In the genomic region with DNA sequence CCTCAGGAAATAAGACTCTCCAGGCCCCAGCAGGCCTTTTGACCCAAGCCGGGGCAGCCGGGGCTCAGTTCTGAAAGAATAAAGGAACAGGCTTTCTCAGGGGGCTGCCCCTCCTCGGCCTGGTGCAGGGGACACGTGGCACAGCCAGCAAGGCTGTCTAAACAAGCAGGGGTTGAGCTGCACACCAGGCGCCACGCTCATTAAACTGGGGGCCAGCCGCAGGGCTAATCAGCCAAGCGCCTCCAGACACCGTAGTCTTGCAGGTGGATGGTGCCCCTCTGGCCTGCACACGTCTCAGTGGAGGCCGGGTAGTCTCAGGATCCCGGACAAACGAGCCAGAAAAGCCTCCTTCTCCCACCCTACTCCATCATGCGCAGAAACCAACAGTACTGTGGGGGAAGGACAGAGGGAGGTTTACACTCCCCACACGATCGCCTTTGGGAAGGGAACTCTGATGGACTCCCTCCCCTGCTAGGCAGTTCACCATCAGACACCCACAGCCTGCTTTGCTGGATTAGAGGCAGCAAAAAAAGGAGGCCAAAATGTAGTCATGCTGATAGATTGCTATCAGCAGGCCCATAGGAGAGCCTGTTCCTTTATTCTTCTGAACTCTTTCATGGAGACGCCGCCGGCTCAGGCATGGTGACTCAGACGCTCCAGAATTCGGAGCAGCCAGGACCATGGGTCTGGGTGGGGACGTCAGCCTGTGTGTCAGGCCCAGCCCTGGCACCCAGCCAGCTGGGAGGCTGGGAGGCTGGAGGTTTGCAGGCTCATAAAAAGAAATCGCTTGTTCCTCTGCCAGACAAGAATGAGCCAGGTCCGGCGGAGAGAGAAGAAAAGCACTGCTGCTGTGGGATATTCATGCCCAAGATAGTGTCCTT, we compare ENCODE assay signal across 9 cellular contexts.
DNase-seq lines count a peak whose midpoint lies in the region; ATAC-seq and TF ChIP-seq lines count a peak whose summit lies in the region.
"Had no signal": no experiment of that assay in that cellular context is flagged by ENCODE, and none has a peak within 500 bp of the region (broad histone marks: within the 10 kb centered on the region; RNA-seq: fewer than 3 reads in every experiment).

No MANE protein-coding gene starts in this region.

- peaks cover 17% of the 10 kb centered on the region for H3K4me1 Mint-ChIP-seq in Caco-2 (ENCODE audit: low read depth, unreplicated experiment)

- H3K9me3 Mint-ChIP-seq in Caco-2 (ENCODE audit: unreplicated experiment) = no peaks in the 10 kb centered on the region

- TF ChIP-seq CTCF in Caco-2 (IDR thresholded peaks at IDR 0.05; ENCODE audit: insufficient read depth in 1 of 2, low read depth in 1 of 2, low read length in 1 of 2, severe bottlenecking in 1 of 2, unreplicated experiment in 1 of 2) (no peak), colonic mucosa (IDR thresholded peaks at IDR 0.05) (no peak), GM13977 (IDR thresholded peaks at IDR 0.05; ENCODE audit: extremely low read depth, insufficient read depth, missing control alignments) (no peak)

- H3K27ac Mint-ChIP-seq in Caco-2 (ENCODE audit: unreplicated experiment) = peak overlapping the region; percentile 61
- H3K27ac Mint-ChIP-seq: activated naive CD8-positive, alpha-beta T cell had no signal

- no peak overlapping the region for H3K27ac ChIP-seq in colonic mucosa
- H3K27ac ChIP-seq in aorta (ENCODE audit: low read depth in 1 of 2, low read length in 2 of 2) = peak overlapping the region; percentile 14 to 99

- H3K27me3 ChIP-seq in Caco-2 (replicated peaks; ENCODE audit: control insufficient read depth, insufficient read depth, low read length) (no peaks in the 10 kb centered on the region), colonic mucosa (no peaks in the 10 kb centered on the region), aorta (ENCODE audit: control insufficient read depth in 1 of 2, insufficient read depth in 2 of 2, low read length in 1 of 2) (no peaks in the 10 kb centered on the region)

- 18 to 48% methylated on average over 25 of the region's 25 CpGs for WGBS in aorta, 2 donors

- no peaks in the 10 kb centered on the region for H3K36me3 Mint-ChIP-seq in Caco-2 (ENCODE audit: insufficient read depth, unreplicated experiment)
- H3K36me3 Mint-ChIP-seq: activated naive CD8-positive, alpha-beta T cell had no signal

- H3K4me3 Mint-ChIP-seq in Caco-2 (ENCODE audit: unreplicated experiment) = no peak overlapping the region
- H3K4me3 Mint-ChIP-seq: activated naive CD8-positive, alpha-beta T cell had no signal

- H3K36me3 ChIP-seq in Caco-2 (ENCODE audit: control insufficient read depth, insufficient read depth, low read length) (no peaks in the 10 kb centered on the region), colonic mucosa (no peaks in the 10 kb centered on the region), aorta (ENCODE audit: control insufficient read depth in 1 of 2, insufficient read depth in 2 of 2, low read length in 1 of 2) (no peaks in the 10 kb centered on the region)

- CTCF ChIA-PET in Caco-2 (lab: Charles Lee) = no interaction called here

- H3K27me3 Mint-ChIP-seq in Caco-2 (ENCODE audit: insufficient read depth, unreplicated experiment) = no peaks in the 10 kb centered on the region
- H3K27me3 Mint-ChIP-seq: activated naive CD8-positive, alpha-beta T cell had no signal

- BruUV-seq in Caco-2 (replicated peaks; lab: Mats Ljungman, UMichigan) = no TSS peak

- no peak overlapping the region for H3K4me3 ChIP-seq in Caco-2 (ENCODE audit: low read depth, low read length)
- H3K4me3 ChIP-seq in colonic mucosa = no peak overlapping the region
- no peak overlapping the region for H3K4me3 ChIP-seq in aorta (ENCODE audit: low read length in 2 of 2)

- H3K9ac ChIP-seq in colonic mucosa (ENCODE audit: low read depth in 2 of 2, low read length in 2 of 2) = no peak overlapping the region

- in situ Hi-C loops in GM13977 (cut with MboI; ENCODE audit: low pct_unique_long_range_greater_than_20kb, low sequenced_read_pairs, unreplicated experiment) = no loop called here

- H3K4me1 ChIP-seq in Caco-2 (peaks cover 39% of the 10 kb centered on the region), colonic mucosa (no peaks in the 10 kb centered on the region), aorta (ENCODE audit: control insufficient read depth in 1 of 2, insufficient read depth in 2 of 2, low read length in 2 of 2) (peaks cover 0 to 4% of the 10 kb centered on the region in 2 donors)

- H3K9me3 ChIP-seq in Caco-2 (no peaks in the 10 kb centered on the region), colonic mucosa (no peaks in the 10 kb centered on the region), aorta (ENCODE audit: control insufficient read depth, low read length) (no peaks in the 10 kb centered on the region)

- intact Hi-C loops in Caco-2 (cut with micrococcal nuclease; ENCODE audit: unreplicated experiment) (loop anchor here (10.0 kb wide), 1 partner anchor 199 kb away; no protein-coding TSS in a partner anchor), colonic mucosa (cut with DNase I) (no loop called here), aorta (cut with DNase I) (no loop called here)

- POLR2A ChIA-PET in Caco-2 (lab: Charles Lee) = no interaction called here

- DNase-seq in Caco-2 (peak; percentile 58 to 82), NCI-H2029 treated with DMSO at 0.1 percent for 48 hours (lab: John Stamatoyannopoulos, UW) (peak; percentile 14), colonic mucosa (peak; percentile 83), medulla oblongata (ENCODE audit: extremely low spot score) (peak; percentile 47), aorta (peak; percentile 92 to 94), GM13977 (ENCODE audit: low spot score) (no peak), AML-193 (lab: John Stamatoyannopoulos, UW) (no peak)
- DNase-seq in stimulated activated CD4-positive, alpha-beta T cell treated with anti-CD3 and anti-CD28 coated beads, Interleukin-2, amount 100 ng/mL, for 48 hours = no peak

- peak; percentile 78 for ATAC-seq in aorta (ENCODE audit: low FRiP score)

Comparison
In these comparisons a context has a peak if more than half of its experiments do, and no peak if none do; other contexts are left out.
1. DNase-seq: peak in Caco-2 (2 of 2), NCI-H2029 treated with DMSO at 0.1 percent for 48 hours (single experiment), colonic mucosa (single experiment), medulla oblongata (single experiment) and aorta (2 of 2); none in GM13977 (single experiment), AML-193 (0 of 2) and stimulated activated CD4-positive, alpha-beta T cell treated with anti-CD3 and anti-CD28 coated beads, Interleukin-2, amount 100 ng/mL, for 48 hours (0 of 2).